ENCODE assay signal across 32 cellular contexts in genomic region chr3:6108957-6109356, GRCh38.
"Had no signal": no experiment of that assay in that cellular context is flagged by ENCODE, and none has a peak within 500 bp of the region (broad histone marks: within the 10 kb centered on the region; RNA-seq: fewer than 3 reads in every experiment).

No MANE protein-coding gene starts in this region.

- DNase-seq: activated B cell treated with CpG ODN at 0.5 μM for 24 hours; activated CD4-positive, alpha-beta T cell treated with anti-CD3 and anti-CD28 coated beads for 48 hours; activated CD4-positive, alpha-beta T cell treated with anti-CD3 and anti-CD28 coated beads, Interleukin-2, amount 50 U/mL, for 1 hour; activated CD4-positive, alpha-beta T cell treated with anti-CD3 and anti-CD28 coated beads, Interleukin-2, amount 50 U/mL, for 48 hours; activated CD8-positive, alpha-beta memory T cell treated with anti-CD3 and anti-CD28 coated beads for 24 hours; activated CD8-positive, alpha-beta T cell treated with anti-CD3 and anti-CD28 coated beads for 36 hours; activated effector memory CD4-positive, alpha-beta T cell treated with Interleukin-2 at 50 U/mL for 16 hours; activated gamma-delta T cell treated with Interleukin-2 at 50 U/mL for 16 hours; activated naive CD4-positive, alpha-beta T cell treated with anti-CD3 and anti-CD28 coated beads, Interleukin-2, amount 50 U/mL, for 16 hours; activated naive CD4-positive, alpha-beta T cell treated with Interleukin-2 at 50 U/mL for 16 hours; activated T-cell treated with anti-CD3 and anti-CD28 coated beads, Interleukin-2, amount 50 U/mL, for 4 hours; amniotic stem cell; anterior cingulate cortex; brain microvascular endothelial cell; dorsolateral prefrontal cortex; effector memory CD4-positive, alpha-beta T cell; endodermal cell; foreskin fibroblast; head of caudate nucleus; hippocampal formation; T1000; WERI-Rb-1 had no signal

- H3K27me3 Mint-ChIP-seq: activated B cell treated with CpG ODN at 0.5 μM for 24 hours; activated CD8-positive, alpha-beta T cell treated with anti-CD3 and anti-CD28 coated beads for 36 hours; activated naive CD8-positive, alpha-beta T cell; activated T-helper 17 cell treated with anti-CD3 and anti-CD28 coated beads, Interleukin-2, amount 50 U/mL, for 72 hours; central memory CD8-positive, alpha-beta T cell; dendritic cell treated with granulocyte-macrophage colony-stimulating factor and Interleukin-4, amounts not matched to agents 40 ng/mL and 50 ng/mL, for 4 days had no signal

- H3K9me3 Mint-ChIP-seq: activated B cell treated with CpG ODN at 0.5 μM for 24 hours; activated T-helper 17 cell treated with anti-CD3 and anti-CD28 coated beads, Interleukin-2, amount 50 U/mL, for 72 hours; endodermal cell had no signal

- H3K4me3 Mint-ChIP-seq: activated B cell treated with CpG ODN at 0.5 μM for 24 hours; activated CD8-positive, alpha-beta T cell treated with anti-CD3 and anti-CD28 coated beads for 36 hours; activated naive CD8-positive, alpha-beta T cell; activated T-cell treated with anti-CD3 and anti-CD28 coated beads, Interleukin-2, amount 50 U/mL, for 4 hours; activated T-helper 17 cell treated with anti-CD3 and anti-CD28 coated beads, Interleukin-2, amount 50 U/mL, for 72 hours; central memory CD8-positive, alpha-beta T cell; dendritic cell treated with granulocyte-macrophage colony-stimulating factor and Interleukin-4, amounts not matched to agents 40 ng/mL and 50 ng/mL, for 4 days; endodermal cell had no signal

- H3K27ac Mint-ChIP-seq: activated B cell treated with CpG ODN at 0.5 μM for 24 hours; activated CD8-positive, alpha-beta T cell treated with anti-CD3 and anti-CD28 coated beads for 36 hours; activated naive CD8-positive, alpha-beta T cell; activated T-helper 17 cell treated with anti-CD3 and anti-CD28 coated beads, Interleukin-2, amount 50 U/mL, for 72 hours; dendritic cell treated with granulocyte-macrophage colony-stimulating factor and Interleukin-4, amounts not matched to agents 40 ng/mL and 50 ng/mL, for 4 days; endodermal cell had no signal

- H3K4me1 Mint-ChIP-seq: activated B cell treated with CpG ODN at 0.5 μM for 24 hours; activated T-helper 17 cell treated with anti-CD3 and anti-CD28 coated beads, Interleukin-2, amount 50 U/mL, for 72 hours; central memory CD8-positive, alpha-beta T cell; endodermal cell had no signal

- H3K27me3 ChIP-seq: brain microvascular endothelial cell had no signal

- H3K36me3 Mint-ChIP-seq: activated naive CD8-positive, alpha-beta T cell had no signal

- H3K27ac ChIP-seq: brain microvascular endothelial cell, coronary artery, dorsolateral prefrontal cortex, WERI-Rb-1 had no signal

- H3K36me3 ChIP-seq: brain microvascular endothelial cell, WERI-Rb-1 had no signal

- FAIRE-seq: astrocyte, bronchial epithelial cell, frontal cortex had no signal

- H3K4me3 ChIP-seq: coronary artery, dorsolateral prefrontal cortex had no signal

- ATAC-seq: activated CD4-positive, CD25-positive, alpha-beta regulatory T cell treated with anti-CD3 and anti-CD28 coated beads, Interleukin-2, amount 50 U/mL, for 24 hours; activated CD8-positive, alpha-beta T cell treated with anti-CD3 and anti-CD28 coated beads for 36 hours; activated T-cell treated with anti-CD3 and anti-CD28 coated beads, Interleukin-2, amount 50 U/mL, for 4 hours; activated T-helper 17 cell treated with anti-CD3 and anti-CD28 coated beads, Interleukin-2, amount 50 U/mL, for 72 hours; esophagus mucosa had no signal
